ENCODE assay signal across 11 cellular contexts in the genomic region with DNA sequence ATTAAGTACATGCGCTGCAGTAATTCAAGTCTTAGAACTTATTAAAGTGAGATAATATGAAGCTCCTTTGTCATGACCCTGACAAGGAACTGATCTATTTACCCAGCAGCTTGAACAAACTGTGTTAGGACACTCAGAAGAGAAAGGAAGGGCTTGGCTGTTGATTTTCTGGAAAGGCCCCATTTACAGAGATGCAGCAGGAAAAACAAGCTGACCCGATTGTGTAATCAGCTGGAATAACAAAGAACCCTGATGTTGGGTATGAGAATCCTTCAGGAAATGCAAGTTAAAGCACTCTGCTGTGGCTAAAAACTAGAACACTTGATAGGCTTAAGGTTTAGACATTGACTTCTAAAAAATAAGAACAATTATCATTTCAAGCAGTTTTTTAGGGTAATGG.
DNase-seq lines count a peak whose midpoint lies in the region; ATAC-seq and TF ChIP-seq lines count a peak whose summit lies in the region.
"Had no signal": no experiment of that assay in that cellular context is flagged by ENCODE, and none has a peak within 500 bp of the region (broad histone marks: within the 10 kb centered on the region; RNA-seq: fewer than 3 reads in every experiment).

No MANE protein-coding gene starts in this region.

- H3K9ac ChIP-seq in HUES48 (ENCODE audit: low read depth, low read length) = no peak overlapping the region
- H3K9ac ChIP-seq in skeletal muscle tissue (ENCODE audit: low read depth in 1 of 3, low read length in 3 of 3) = no peak overlapping the region
- H3K9ac ChIP-seq in neuronal stem cell (ENCODE audit: low read depth, low read length, poor library complexity) = no peak overlapping the region
- H3K9ac ChIP-seq in Karpas-422 (ENCODE audit: low read length) = no peak overlapping the region

- no peak overlapping the region for H3K4ac ChIP-seq in neuronal stem cell (ENCODE audit: low read length)

- no CpG with 5 or more reads among the region's 2 CpGs for WGBS in neuronal stem cell (ENCODE audit: extremely low coverage in 2 of 2, insufficient read length in 2 of 2, insufficient replicate concordance in 1 of 2), 2 donors

- TF ChIP-seq POLR2A in breast epithelium (IDR thresholded peaks at IDR 0.05) = no peak

- H3K14ac ChIP-seq in neuronal stem cell (ENCODE audit: low read length) = no peak overlapping the region

- no peak overlapping the region for H3K4me2 ChIP-seq in neuronal stem cell (ENCODE audit: insufficient read depth, low read length, poor library complexity, severe bottlenecking)
- H3K4me2 ChIP-seq in Karpas-422 (ENCODE audit: low read depth, low read length, poor library complexity, severe bottlenecking) = no peak overlapping the region

- intact Hi-C loops in breast epithelium (cut with DNase I; ENCODE audit: low total_unique reads) = no loop called here

- no peak overlapping the region for H3K23ac ChIP-seq in neuronal stem cell (ENCODE audit: low read depth, low read length, poor library complexity)

- no peak overlapping the region for H4K91ac ChIP-seq in neuronal stem cell (ENCODE audit: low read depth, low read length, poor library complexity)

- H4K8ac ChIP-seq in neuronal stem cell (ENCODE audit: low read depth, low read length) = no peak overlapping the region

- TF ChIP-seq CTCF in breast epithelium (IDR thresholded peaks at IDR 0.05) (no peak), right atrium auricular region (IDR thresholded peaks at IDR 0.05) (no peak)

- H2AFZ ChIP-seq in neuronal stem cell (ENCODE audit: low read length) = no peak overlapping the region
- no peak overlapping the region for H2AFZ ChIP-seq in Karpas-422 (ENCODE audit: low read length)

- H4K20me1 ChIP-seq in Karpas-422 (ENCODE audit: insufficient read depth, low read depth, low read length) = no peaks in the 10 kb centered on the region

- no peak overlapping the region for H2BK15ac ChIP-seq in neuronal stem cell (ENCODE audit: low read length)

- peaks cover 12% of the 10 kb centered on the region for H3K4me1 ChIP-seq in HUES48 (ENCODE audit: control insufficient read depth, insufficient read depth, low read length)
- H3K4me1 ChIP-seq in breast epithelium = peaks cover 0 to 17% of the 10 kb centered on the region in 2 donors
- H3K4me1 ChIP-seq in right atrium auricular region = peaks cover 0 to 29% of the 10 kb centered on the region in 2 donors
- H3K4me1 ChIP-seq in skeletal muscle tissue (ENCODE audit: control insufficient read depth in 3 of 3, insufficient read depth in 3 of 3, low read length in 3 of 3) = peaks cover 0 to 2% (median 0%) of the 10 kb centered on the region in 3 donors
- H3K4me1 ChIP-seq in neuronal stem cell (ENCODE audit: control insufficient read depth in 2 of 2, insufficient read depth in 1 of 2, low read depth in 1 of 2, low read length in 2 of 2) = peaks cover 2 to 5% of the 10 kb centered on the region in 2 donors
- H3K4me1 ChIP-seq in Karpas-422 (ENCODE audit: low read length) = no peaks in the 10 kb centered on the region
- H3K4me1 ChIP-seq: ascending aorta had no signal

- peaks cover 2% of the 10 kb centered on the region for H3K79me1 ChIP-seq in neuronal stem cell (ENCODE audit: low read depth, low read length)

- H2BK12ac ChIP-seq in neuronal stem cell (ENCODE audit: low read length) = no peak overlapping the region

- peaks cover 48% of the 10 kb centered on the region for H3K27me3 ChIP-seq in HUES48 (ENCODE audit: control insufficient read depth, insufficient read depth, low read length)
- no peaks in the 10 kb centered on the region for H3K27me3 ChIP-seq in breast epithelium
- H3K27me3 ChIP-seq in right atrium auricular region = no peaks in the 10 kb centered on the region
- H3K27me3 ChIP-seq in skeletal muscle tissue (ENCODE audit: control insufficient read depth in 3 of 3, insufficient read depth in 3 of 3, low read length in 3 of 3) = no peaks in the 10 kb centered on the region
- no peaks in the 10 kb centered on the region for H3K27me3 ChIP-seq in neuronal stem cell (ENCODE audit: control insufficient read depth in 3 of 3, insufficient read depth in 3 of 3, low read depth in 1 of 3, low read length in 3 of 3)
- H3K27me3 ChIP-seq in Karpas-422 (ENCODE audit: low read length) = no peaks in the 10 kb centered on the region
- H3K27me3 ChIP-seq: ascending aorta had no signal

- DNase-seq in breast epithelium (ENCODE audit: low spot score in 2 of 2) (no peak), right atrium auricular region (ENCODE audit: low spot score) (no peak), neuronal stem cell (ENCODE audit: low spot score) (no peak), Karpas-422 (no peak)
- DNase-seq: NCI-H2171; stimulated activated CD8-positive, alpha-beta memory T cell treated with anti-CD3 and anti-CD28 coated beads, Interleukin-4, amount 100 ng/mL, for 48 hours had no signal

- H3K4me3 ChIP-seq in HUES48 (ENCODE audit: low read depth, low read length) (no peak overlapping the region), breast epithelium (no peak overlapping the region), right atrium auricular region (no peak overlapping the region), skeletal muscle tissue (ENCODE audit: low read length in 3 of 3) (no peak overlapping the region), neuronal stem cell (ENCODE audit: low read length in 2 of 2) (no peak overlapping the region), Karpas-422 (ENCODE audit: low read length) (no peak overlapping the region)
- H3K4me3 ChIP-seq: ascending aorta had no signal

- H2AK5ac ChIP-seq in neuronal stem cell (ENCODE audit: low read depth, low read length) = no peak overlapping the region

- peak overlapping the region; percentile 2 for H3K27ac ChIP-seq in HUES48 (ENCODE audit: low read depth, low read length)
- H3K27ac ChIP-seq in breast epithelium = peak overlapping the region; percentile 76 to 85
- peak overlapping the region; percentile 12 to 62 for H3K27ac ChIP-seq in right atrium auricular region
- H3K27ac ChIP-seq in skeletal muscle tissue (ENCODE audit: low read depth, low read length) = peak overlapping the region; percentile 13
- H3K27ac ChIP-seq in neuronal stem cell (replicated peaks; ENCODE audit: low read length) = no peak overlapping the region
- no peak overlapping the region for H3K27ac ChIP-seq in Karpas-422 (ENCODE audit: low read length)
- H3K27ac ChIP-seq: ascending aorta had no signal

- ATAC-seq in GM21390 (IDR thresholded peaks at IDR 0.05; ENCODE audit: unreplicated experiment) (no peak), HG02678 (IDR thresholded peaks at IDR 0.05; ENCODE audit: unreplicated experiment) (no peak)

- H3K36me3 ChIP-seq in HUES48 (ENCODE audit: control insufficient read depth, insufficient read depth, low read length) = no peaks in the 10 kb centered on the region
- H3K36me3 ChIP-seq in breast epithelium = no peaks in the 10 kb centered on the region
- H3K36me3 ChIP-seq in right atrium auricular region = no peaks in the 10 kb centered on the region
- no peaks in the 10 kb centered on the region for H3K36me3 ChIP-seq in skeletal muscle tissue (ENCODE audit: control insufficient read depth in 3 of 3, insufficient read depth in 3 of 3, low read length in 3 of 3)
- H3K36me3 ChIP-seq in neuronal stem cell (replicated peaks in 1 of 2; ENCODE audit: control insufficient read depth in 2 of 2, insufficient read depth in 2 of 2, low read length in 2 of 2) = peaks cover 0 to 4% of the 10 kb centered on the region in 2 donors
- H3K36me3 ChIP-seq in Karpas-422 (ENCODE audit: insufficient read depth, low read length) = no peaks in the 10 kb centered on the region
- H3K36me3 ChIP-seq: ascending aorta had no signal

- H3K9me3 ChIP-seq in HUES48 (ENCODE audit: control insufficient read depth, insufficient read depth, low read length) (no peaks in the 10 kb centered on the region), breast epithelium (no peaks in the 10 kb centered on the region), right atrium auricular region (no peaks in the 10 kb centered on the region), skeletal muscle tissue (ENCODE audit: control insufficient read depth in 3 of 3, low read length in 3 of 3) (no peaks in the 10 kb centered on the region), neuronal stem cell (replicated peaks in 1 of 2; ENCODE audit: control insufficient read depth in 2 of 2, insufficient read depth in 1 of 2, low read depth in 1 of 2, low read length in 2 of 2) (no peaks in the 10 kb centered on the region), Karpas-422 (ENCODE audit: low read length) (no peaks in the 10 kb centered on the region)
- H3K9me3 ChIP-seq: ascending aorta had no signal

- H2BK5ac ChIP-seq in neuronal stem cell (ENCODE audit: low read length) = no peak overlapping the region

- no peak overlapping the region for H2BK120ac ChIP-seq in neuronal stem cell (ENCODE audit: low read depth, low read length)

- no peak overlapping the region for H3K18ac ChIP-seq in neuronal stem cell (ENCODE audit: low read length)

- no peaks in the 10 kb centered on the region for H3K9me2 ChIP-seq in Karpas-422 (replicated peaks; ENCODE audit: insufficient read depth, low read length)

- H3K79me2 ChIP-seq in Karpas-422 (ENCODE audit: low read length) = no peaks in the 10 kb centered on the region

Comparison
In these comparisons a context has a peak if more than half of its experiments do, and no peak if none do; other contexts are left out.
1. H3K27ac ChIP-seq: peak in HUES48 (single experiment), breast epithelium (2 of 2), right atrium auricular region (2 of 2) and skeletal muscle tissue (single experiment); none in neuronal stem cell (single experiment) and Karpas-422 (single experiment).